In the genomic region with DNA sequence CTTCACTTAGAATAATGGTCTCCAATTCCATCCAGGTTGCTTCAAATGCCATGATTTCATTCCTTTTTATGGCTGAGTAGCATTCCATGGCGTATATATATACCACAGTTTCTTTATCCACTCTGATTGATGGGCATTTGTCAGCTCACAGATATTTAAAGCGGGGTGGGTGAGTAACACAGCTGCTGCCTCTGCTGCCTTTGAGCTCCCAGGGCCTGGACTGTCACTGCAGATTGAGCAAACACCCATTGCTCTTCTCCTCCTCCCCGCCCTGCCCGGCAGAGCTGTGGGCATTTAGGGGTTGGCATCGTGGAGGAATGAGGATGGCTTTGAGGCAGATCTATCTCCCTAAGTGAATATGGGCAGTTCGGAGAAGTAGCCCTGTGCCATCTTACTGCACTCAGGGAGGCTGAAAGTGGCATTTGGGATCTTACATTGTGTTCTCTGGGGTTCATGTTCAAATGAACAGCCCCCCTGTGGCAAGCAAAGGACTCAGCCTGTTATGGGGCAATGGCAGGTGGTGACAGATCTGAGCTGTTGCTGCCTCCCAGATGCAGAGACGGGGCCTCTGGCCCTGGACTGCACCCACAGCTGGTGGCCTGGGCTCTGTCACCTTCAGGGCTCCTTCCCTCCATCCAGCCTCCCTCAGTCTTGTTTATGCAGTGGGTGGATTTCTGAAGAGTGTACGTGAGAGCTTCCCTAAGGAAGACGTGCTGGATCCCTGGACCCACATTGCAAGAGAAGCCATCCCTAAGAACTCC, we compare ENCODE assay signal across 17 cellular contexts. TPM values are rescaled to one million over a fixed set of nuclear protein-coding genes. Genes with fewer than 3 reads are reported as not detected.
A peak's percentile ranks its signal among the peaks of the same experiment; 100 is the strongest.
DNase-seq lines count a peak whose midpoint lies in the region; ATAC-seq, FAIRE-seq and TF ChIP-seq lines count a peak whose summit lies in the region.
"Had no signal": no experiment of that assay in that cellular context is flagged by ENCODE, and none has a peak within 500 bp of the region (broad histone marks: within the 10 kb centered on the region; RNA-seq: fewer than 3 reads in every experiment).

No MANE protein-coding gene starts in this region.

- CTCF ChIA-PET in activated CD8-positive, alpha-beta T cell treated with anti-CD3 and anti-CD28 coated beads, Interleukin-2, amount 10 ng/mL, durations not matched to agents 7 days and 5 days (lab: Charles Lee), result interaction anchor here (0.8 kb wide), 1 partner anchor 27 kb away, joined by 3 read pairs; no protein-coding TSS in a partner anchor
- CTCF ChIA-PET in activated CD8-positive, alpha-beta T cell treated with anti-CD3 and anti-CD28 coated beads for 36 hours (lab: Charles Lee), result no interaction called here

- H2AFZ ChIP-seq in astrocyte (ENCODE audit: low read depth, low read length), result no peak overlapping the region

- peaks cover 21% of the 10 kb centered on the region for H3K27me3 Mint-ChIP-seq in activated CD8-positive, alpha-beta T cell treated with anti-CD3 and anti-CD28 coated beads, Interleukin-2, amount 10 ng/mL, durations not matched to agents 7 days and 5 days (ENCODE audit: low read depth)
- peaks cover 14% of the 10 kb centered on the region for H3K27me3 Mint-ChIP-seq in activated CD8-positive, alpha-beta T cell treated with anti-CD3 and anti-CD28 coated beads for 36 hours
- peaks cover 51% of the 10 kb centered on the region for H3K27me3 Mint-ChIP-seq in astrocyte (ENCODE audit: low read depth, unreplicated experiment)
- peaks cover 8% of the 10 kb centered on the region for H3K27me3 Mint-ChIP-seq in glutamatergic neuron (ENCODE audit: unreplicated experiment)

- H3K27me3 ChIP-seq in astrocyte (ENCODE audit: insufficient read depth, low read length) (peaks cover 33% of the 10 kb centered on the region), spleen (replicated peaks in 1 of 7) (peaks cover 0 to 47% (median 38%) of the 10 kb centered on the region in 7 donors)

- H3K27ac ChIP-seq in astrocyte (ENCODE audit: low read depth, low read length) (no peak overlapping the region), spleen (no peak overlapping the region)
- H3K27ac ChIP-seq: BLaER1 treated with 17β-estradiol and CSF1 and Interleukin-3, amounts not matched to agents 10 nM and 100 nM had no signal

- POLR2A ChIA-PET in activated CD8-positive, alpha-beta T cell treated with anti-CD3 and anti-CD28 coated beads, Interleukin-2, amount 10 ng/mL, durations not matched to agents 7 days and 5 days (lab: Charles Lee), result no interaction called here
- POLR2A ChIA-PET in activated CD8-positive, alpha-beta T cell treated with anti-CD3 and anti-CD28 coated beads for 36 hours (lab: Charles Lee), result no interaction called here

- H3K4me3 ChIP-seq in astrocyte (ENCODE audit: insufficient read depth, low read depth, low read length), result no peak overlapping the region
- no peak overlapping the region for H3K4me3 ChIP-seq in spleen
- H3K4me3 ChIP-seq: BLaER1 treated with 17β-estradiol and CSF1 and Interleukin-3, amounts not matched to agents 10 nM and 100 nM had no signal

- no peak overlapping the region for H3K4me2 ChIP-seq in astrocyte (ENCODE audit: low read length)
- H3K4me2 ChIP-seq: BLaER1 treated with 17β-estradiol and CSF1 and Interleukin-3, amounts not matched to agents 10 nM and 100 nM had no signal

- peaks cover 14% of the 10 kb centered on the region for H4K20me1 ChIP-seq in astrocyte (ENCODE audit: insufficient read depth, low read length)

- TF ChIP-seq POLR2A in spleen (IDR thresholded peaks at IDR 0.05), result no peak

- FAIRE-seq in astrocyte (lab: Jason Lieb, UNC) (no peak), HTR-8/SVneo (lab: Jason Lieb, UNC) (no peak)

- no peaks in the 10 kb centered on the region for H3K36me3 Mint-ChIP-seq in activated CD8-positive, alpha-beta T cell treated with anti-CD3 and anti-CD28 coated beads, Interleukin-2, amount 10 ng/mL, durations not matched to agents 7 days and 5 days (ENCODE audit: low read depth)
- no peaks in the 10 kb centered on the region for H3K36me3 Mint-ChIP-seq in activated CD8-positive, alpha-beta T cell treated with anti-CD3 and anti-CD28 coated beads for 36 hours (ENCODE audit: low read depth)
- H3K36me3 Mint-ChIP-seq in astrocyte (ENCODE audit: low read depth, unreplicated experiment) (no peaks in the 10 kb centered on the region), glutamatergic neuron (ENCODE audit: unreplicated experiment) (no peaks in the 10 kb centered on the region)
- H3K36me3 Mint-ChIP-seq: CD4-positive, CD25-positive, alpha-beta regulatory T cell had no signal

- WGBS in spleen, 5 donors, result 77 to 83% (median 80%) methylated on average over 8 to 9 of the region's 9 CpGs

- H3K4me1 Mint-ChIP-seq in activated CD8-positive, alpha-beta T cell treated with anti-CD3 and anti-CD28 coated beads, Interleukin-2, amount 10 ng/mL, durations not matched to agents 7 days and 5 days (ENCODE audit: low read depth), result no peaks in the 10 kb centered on the region
- H3K4me1 Mint-ChIP-seq in activated CD8-positive, alpha-beta T cell treated with anti-CD3 and anti-CD28 coated beads for 36 hours (ENCODE audit: low read depth), result no peaks in the 10 kb centered on the region
- H3K4me1 Mint-ChIP-seq in astrocyte (ENCODE audit: low read depth, unreplicated experiment) (no peaks in the 10 kb centered on the region), glutamatergic neuron (ENCODE audit: low read depth, unreplicated experiment) (peaks cover 23% of the 10 kb centered on the region)

- H3K27ac Mint-ChIP-seq in activated CD8-positive, alpha-beta T cell treated with anti-CD3 and anti-CD28 coated beads, Interleukin-2, amount 10 ng/mL, durations not matched to agents 7 days and 5 days, result no peak overlapping the region
- H3K27ac Mint-ChIP-seq in activated CD8-positive, alpha-beta T cell treated with anti-CD3 and anti-CD28 coated beads for 36 hours, result no peak overlapping the region
- H3K27ac Mint-ChIP-seq in astrocyte (ENCODE audit: unreplicated experiment) (peak overlapping the region; percentile 38), glutamatergic neuron (ENCODE audit: unreplicated experiment) (no peak overlapping the region)
- H3K27ac Mint-ChIP-seq: CD4-positive, CD25-positive, alpha-beta regulatory T cell; HFFc6 had no signal

- peak; percentile 39 for ATAC-seq in activated CD8-positive, alpha-beta T cell treated with anti-CD3 and anti-CD28 coated beads, Interleukin-2, amount 10 ng/mL, durations not matched to agents 7 days and 5 days
- no peak for ATAC-seq in activated CD8-positive, alpha-beta T cell treated with anti-CD3 and anti-CD28 coated beads for 36 hours
- ATAC-seq in GM21390 (IDR thresholded peaks at IDR 0.05; ENCODE audit: unreplicated experiment), result no peak

- no peaks in the 10 kb centered on the region for H3K9me3 Mint-ChIP-seq in activated CD8-positive, alpha-beta T cell treated with anti-CD3 and anti-CD28 coated beads, Interleukin-2, amount 10 ng/mL, durations not matched to agents 7 days and 5 days (ENCODE audit: insufficient read depth)
- no peaks in the 10 kb centered on the region for H3K9me3 Mint-ChIP-seq in activated CD8-positive, alpha-beta T cell treated with anti-CD3 and anti-CD28 coated beads for 36 hours
- H3K9me3 Mint-ChIP-seq in astrocyte (ENCODE audit: unreplicated experiment) (peaks cover 6% of the 10 kb centered on the region), glutamatergic neuron (ENCODE audit: unreplicated experiment) (peaks cover 8% of the 10 kb centered on the region)
- H3K9me3 Mint-ChIP-seq: CD4-positive, CD25-positive, alpha-beta regulatory T cell; HFFc6 had no signal

- H3K4me1 ChIP-seq in astrocyte (ENCODE audit: insufficient read depth, low read length) (no peaks in the 10 kb centered on the region), spleen (peaks cover 0 to 18% (median 11%) of the 10 kb centered on the region in 6 donors)

- H3K79me2 ChIP-seq in astrocyte (ENCODE audit: insufficient read depth, low read length), result no peaks in the 10 kb centered on the region

- no peaks in the 10 kb centered on the region for H3K36me3 ChIP-seq in astrocyte (ENCODE audit: insufficient read depth, low read length)
- no peaks in the 10 kb centered on the region for H3K36me3 ChIP-seq in spleen
- H3K36me3 ChIP-seq: BLaER1 treated with 17β-estradiol and CSF1 and Interleukin-3, amounts not matched to agents 10 nM and 100 nM had no signal

- no peak for DNase-seq in activated CD8-positive, alpha-beta T cell treated with anti-CD3 and anti-CD28 coated beads, Interleukin-2, amount 10 ng/mL, durations not matched to agents 7 days and 5 days
- DNase-seq in activated CD8-positive, alpha-beta T cell treated with anti-CD3 and anti-CD28 coated beads for 36 hours, result no peak
- DNase-seq in astrocyte (ENCODE audit: low read depth) (no peak), glutamatergic neuron (peak; percentile 4), spleen (peak; percentile 37), HTR-8/SVneo (ENCODE audit: insufficient read length, low spot score) (no peak), NCI-H1048 (lab: John Stamatoyannopoulos, UW) (no peak)
- DNase-seq: 8988T; AML-193; CD4-positive, CD25-positive, alpha-beta regulatory T cell; DMS53; GF-D8; HCEC 1CT; HFFc6 had no signal

- no peak overlapping the region for H3K4me3 Mint-ChIP-seq in activated CD8-positive, alpha-beta T cell treated with anti-CD3 and anti-CD28 coated beads, Interleukin-2, amount 10 ng/mL, durations not matched to agents 7 days and 5 days
- no peak overlapping the region for H3K4me3 Mint-ChIP-seq in activated CD8-positive, alpha-beta T cell treated with anti-CD3 and anti-CD28 coated beads for 36 hours
- H3K4me3 Mint-ChIP-seq in astrocyte (ENCODE audit: unreplicated experiment) (no peak overlapping the region), glutamatergic neuron (ENCODE audit: unreplicated experiment) (no peak overlapping the region)
- H3K4me3 Mint-ChIP-seq: CD4-positive, CD25-positive, alpha-beta regulatory T cell; HFFc6 had no signal

- no peaks in the 10 kb centered on the region for H3K9me3 ChIP-seq in astrocyte (ENCODE audit: insufficient read depth, low read depth, low read length)
- no peaks in the 10 kb centered on the region for H3K9me3 ChIP-seq in spleen
- H3K9me3 ChIP-seq: BLaER1 treated with 17β-estradiol and CSF1 and Interleukin-3, amounts not matched to agents 10 nM and 100 nM had no signal

- H3K9ac ChIP-seq in astrocyte (ENCODE audit: low read length), result no peak overlapping the region
- H3K9ac ChIP-seq: BLaER1 treated with 17β-estradiol and CSF1 and Interleukin-3, amounts not matched to agents 10 nM and 100 nM had no signal

- intact Hi-C loops in activated CD8-positive, alpha-beta T cell treated with anti-CD3 and anti-CD28 coated beads for 36 hours (cut with micrococcal nuclease), result no loop called here
- intact Hi-C loops in spleen (cut with DNase I; ENCODE audit: low total_unique reads), result loop anchor here (10.0 kb wide), 1 partner anchor 235 kb away; no protein-coding TSS in a partner anchor

- no peak for TF ChIP-seq CTCF in activated CD8-positive, alpha-beta T cell treated with anti-CD3 and anti-CD28 coated beads for 36 hours (IDR thresholded peaks at IDR 0.05)
- TF ChIP-seq CTCF in astrocyte (IDR thresholded peaks at IDR 0.05; ENCODE audit: insufficient read depth, low read depth, low read length) (no peak), glutamatergic neuron (IDR thresholded peaks at IDR 0.05; ENCODE audit: partially characterized antibody, unreplicated experiment) (no peak), spleen (IDR thresholded peaks at IDR 0.05 in 8 of 11, conservative IDR thresholded peaks at IDR 0.05 in 3 of 11) (no peak)

RNA-seq across cellular contexts. Expression of gene RFLNA, which starts 4.9 kb away (rescaled TPM):
- not detected for total RNA-seq in activated CD8-positive, alpha-beta T cell treated with anti-CD3 and anti-CD28 coated beads, Interleukin-2, amount 10 ng/mL, durations not matched to agents 7 days and 5 days
- not detected for total RNA-seq in activated CD8-positive, alpha-beta T cell treated with anti-CD3 and anti-CD28 coated beads for 36 hours
- total RNA-seq in astrocyte, result 1.8 and 2.8 TPM in 2 replicates
- 36.9 TPM for total RNA-seq in glutamatergic neuron (ENCODE audit: unreplicated experiment)
- total RNA-seq in spleen, result under 1 TPM in 1 of 7 donors, not detected in 6; 0.13 TPM
- polyA plus RNA-seq in spleen, result under 1 TPM; 0.04 to 0.35 (median 0.29) TPM
- total RNA-seq: CD4-positive, CD25-positive, alpha-beta regulatory T cell; H4; HFFc6 had no signal
- polyA plus RNA-seq: CD4-positive, CD25-positive, alpha-beta regulatory T cell had no signal

Comparison
In these comparisons a context has a peak if more than half of its experiments do, and no peak if none do; other contexts are left out.
1. DNase-seq: peak in glutamatergic neuron (single experiment) and spleen (single experiment); none in activated CD8-positive, alpha-beta T cell treated with anti-CD3 and anti-CD28 coated beads, Interleukin-2, amount 10 ng/mL, durations not matched to agents 7 days and 5 days (single experiment), activated CD8-positive, alpha-beta T cell treated with anti-CD3 and anti-CD28 coated beads for 36 hours (single experiment), astrocyte (single experiment), HTR-8/SVneo (single experiment) and NCI-H1048 (single experiment).